ENCODE assay signal across 1 cellular context in the genomic region with DNA sequence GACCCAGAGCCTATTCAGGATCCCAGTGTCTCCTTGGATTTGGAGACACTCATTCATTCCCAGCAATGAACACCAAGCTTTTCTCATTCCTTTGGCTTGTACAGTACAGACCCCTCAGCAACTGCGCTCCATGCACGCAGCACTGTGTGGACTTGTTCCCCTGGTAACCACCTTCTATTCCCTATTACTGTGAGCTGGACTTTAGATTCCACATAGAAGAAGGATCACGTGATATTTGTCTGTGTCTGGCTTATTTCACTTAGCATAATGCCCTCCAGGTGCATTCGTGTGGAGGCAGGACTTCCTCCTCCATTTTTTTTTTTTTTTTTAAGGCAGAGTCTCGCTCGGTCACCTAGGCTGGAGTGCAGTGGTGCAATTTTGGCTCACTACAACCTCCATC.
TF ChIP-seq lines count a peak whose summit lies in the region.

No MANE protein-coding gene starts in this region.

TF ChIP-seq in SK-N-SH, 30 proteins besides CTCF, POLR2A, EP300 and RAD21 (continued from another document):
- TF ChIP-seq USF2 (IDR thresholded peaks at IDR 0.05; ENCODE audit: borderline replicate concordance, low read depth, low read length): peak; percentile 27; the same call in 1 of the 2 replicates
- 0 out of 2 replicates have a peak, but pooled peaks have one; percentile 20 for TF ChIP-seq RCOR1 (IDR thresholded peaks at IDR 0.05; ENCODE audit: low read length)
- TF ChIP-seq REST (IDR thresholded peaks at IDR 0.05; ENCODE audit: low read depth, low read length): no peak
- TF ChIP-seq USF1 (IDR thresholded peaks at IDR 0.05; ENCODE audit: borderline replicate concordance, low read depth): peak; percentile 34; the same call in 1 of the 2 replicates
